ENCODE assay signal across 15 cellular contexts in the genomic region with DNA sequence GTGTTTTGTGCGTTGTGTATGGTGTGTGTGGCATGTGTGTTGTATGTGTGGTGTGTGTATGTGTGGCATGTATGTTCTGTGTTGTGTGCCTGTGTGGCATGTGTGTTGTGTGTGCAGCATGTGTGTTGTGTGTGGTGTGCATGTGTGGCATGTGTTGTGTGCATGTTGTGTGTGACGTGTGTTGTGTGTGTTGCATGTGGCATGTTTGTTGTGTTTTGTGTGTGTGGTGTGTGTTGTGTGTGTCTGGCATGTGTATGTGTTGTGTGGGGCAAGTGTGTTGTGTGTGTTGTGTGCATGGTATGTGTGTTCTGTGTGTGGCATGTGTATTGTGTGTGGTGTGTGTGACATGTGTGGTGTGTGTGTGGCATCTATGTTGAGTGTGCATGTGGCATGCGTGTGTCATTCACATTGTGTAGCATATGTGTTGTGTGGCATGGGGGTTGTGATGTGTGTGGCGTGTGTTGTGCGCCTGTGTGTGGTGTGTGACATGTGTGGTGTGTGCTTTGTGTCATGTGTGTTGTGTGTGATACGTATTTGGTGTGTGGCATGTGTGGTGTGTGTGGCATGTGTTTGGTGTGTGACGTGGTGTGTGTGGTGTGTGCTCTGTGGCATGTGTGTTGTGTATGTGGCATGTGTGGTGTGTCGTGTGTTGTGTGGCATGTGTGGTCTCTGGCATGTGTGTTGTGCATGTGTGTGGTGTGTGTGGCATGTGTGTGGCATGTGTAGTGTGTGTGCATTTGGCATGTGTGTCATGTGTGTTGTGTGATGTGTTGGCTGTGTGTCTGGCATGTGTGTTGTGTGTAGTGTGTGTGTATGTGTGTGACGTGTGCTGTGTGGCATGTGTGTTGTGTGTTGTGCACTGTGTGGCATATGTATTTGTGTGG. TPM values are rescaled to one million over a fixed set of nuclear protein-coding genes. Genes with fewer than 3 reads are reported as not detected.
DNase-seq lines count a peak whose midpoint lies in the region; TF ChIP-seq lines count a peak whose summit lies in the region.
"Had no signal": no experiment of that assay in that cellular context is flagged by ENCODE, and none has a peak within 500 bp of the region (broad histone marks: within the 10 kb centered on the region; RNA-seq: fewer than 3 reads in every experiment).

No MANE protein-coding gene starts in this region.

- intact Hi-C loops in adrenal gland (cut with DNase I), result no loop called here

- CTCF ChIA-PET in RWPE1 (lab: Yijun Ruan, JAX), result no interaction called here

- POLR2A ChIA-PET in RWPE1 (lab: Yijun Ruan, JAX; ENCODE audit: low non-redundant PET), result no interaction called here

- no peak overlapping the region for H3K27ac Mint-ChIP-seq in endodermal cell
- H3K27ac Mint-ChIP-seq: CD14-positive monocyte, IgD-negative memory B cell had no signal

- WGBS in endodermal cell (ENCODE audit: insufficient coverage in 1 of 2, insufficient read length in 1 of 2), 2 experiments, result 89 to 100% methylated on average over 3 to 9 of the region's 9 CpGs
- 78 to 84% (median 80%) methylated on average over 9 of the region's 9 CpGs for WGBS in adrenal gland, 4 donors

- H3K4me1 ChIP-seq in endodermal cell (ENCODE audit: control insufficient read depth, insufficient read depth, low read length) (no peaks in the 10 kb centered on the region), parathyroid adenoma (peaks cover 2% of the 10 kb centered on the region), adrenal gland (replicated peaks in 1 of 2) (no peaks in the 10 kb centered on the region)
- H3K4me1 ChIP-seq: A549 had no signal

- H3K27me3 ChIP-seq in endodermal cell (ENCODE audit: control insufficient read depth, insufficient read depth, low read length, poor library complexity, severe bottlenecking) (peaks cover 44% of the 10 kb centered on the region), parathyroid adenoma (ENCODE audit: control insufficient read depth, insufficient read depth, low read length) (no peaks in the 10 kb centered on the region), adrenal gland (peaks cover 33% of the 10 kb centered on the region)

- no peaks in the 10 kb centered on the region for H3K9me3 Mint-ChIP-seq in endodermal cell

- H3K36me3 ChIP-seq in endodermal cell (ENCODE audit: control insufficient read depth, insufficient read depth, low read length), result no peaks in the 10 kb centered on the region
- H3K36me3 ChIP-seq in parathyroid adenoma (ENCODE audit: control insufficient read depth, insufficient read depth, low read length), result no peaks in the 10 kb centered on the region
- H3K36me3 ChIP-seq in adrenal gland (replicated peaks in 1 of 2), result no peaks in the 10 kb centered on the region

- H2AFZ ChIP-seq in parathyroid adenoma, result no peak overlapping the region

- H3K4me3 Mint-ChIP-seq in endodermal cell, result no peak overlapping the region
- H3K4me3 Mint-ChIP-seq: CD14-positive monocyte, IgD-negative memory B cell had no signal

- H3K79me2 ChIP-seq in parathyroid adenoma, result no peaks in the 10 kb centered on the region

- H3K9me3 ChIP-seq in endodermal cell (ENCODE audit: control insufficient read depth, low read length), result no peaks in the 10 kb centered on the region
- H3K9me3 ChIP-seq in parathyroid adenoma (ENCODE audit: control insufficient read depth, low read length), result no peaks in the 10 kb centered on the region
- H3K9me3 ChIP-seq in adrenal gland (replicated peaks in 1 of 3), result no peaks in the 10 kb centered on the region
- H3K9me3 ChIP-seq: A549 had no signal

- no peak overlapping the region for H3K9ac ChIP-seq in endodermal cell (ENCODE audit: extremely low read depth, low read length, poor library complexity, severe bottlenecking)
- no peak overlapping the region for H3K9ac ChIP-seq in parathyroid adenoma

- H3K27ac ChIP-seq in RWPE1 (peak overlapping the region; percentile 11; the same call in 1 of the 2 replicates), endodermal cell (ENCODE audit: low read depth, low read length) (no peak overlapping the region), parathyroid adenoma (peak overlapping the region; percentile 7), adrenal gland (no peak overlapping the region)
- H3K27ac ChIP-seq: A549 had no signal

- no peaks in the 10 kb centered on the region for H3K4me1 Mint-ChIP-seq in endodermal cell
- H3K4me1 Mint-ChIP-seq: CD14-positive monocyte, IgD-negative memory B cell had no signal

- H3K4me3 ChIP-seq in endodermal cell (ENCODE audit: low read length), result no peak overlapping the region
- no peak overlapping the region for H3K4me3 ChIP-seq in parathyroid adenoma (ENCODE audit: low read depth, low read length)
- no peak overlapping the region for H3K4me3 ChIP-seq in adrenal gland
- H3K4me3 ChIP-seq: A549 had no signal

- H3K27me3 Mint-ChIP-seq in endodermal cell (ENCODE audit: insufficient read depth), result peaks cover 21% of the 10 kb centered on the region

- TF ChIP-seq CTCF in RWPE1 (conservative IDR thresholded peaks at IDR 0.05; ENCODE audit: low read depth), result no peak
- no peak for TF ChIP-seq CTCF in endodermal cell (conservative IDR thresholded peaks at IDR 0.05)
- no peak for TF ChIP-seq CTCF in parathyroid adenoma (IDR thresholded peaks at IDR 0.05)
- TF ChIP-seq CTCF in adrenal gland (IDR thresholded peaks at IDR 0.05), result no peak

- TF ChIP-seq POLR2A in adrenal gland (IDR thresholded peaks at IDR 0.05), result no peak

- no peaks in the 10 kb centered on the region for H3K36me3 Mint-ChIP-seq in endodermal cell (ENCODE audit: low read depth)
- H3K36me3 Mint-ChIP-seq: CD14-positive monocyte, IgD-negative memory B cell had no signal

- DNase-seq in D341Med (ENCODE audit: low spot score), result peak; percentile 6
- no peak for DNase-seq in RWPE1 (ENCODE audit: low spot score)
- peak; percentile 25 for DNase-seq in endodermal cell
- no peak for DNase-seq in OCI-M1 (lab: John Stamatoyannopoulos, UW)
- no peak for DNase-seq in NCI-H1417 (lab: John Stamatoyannopoulos, UW)
- DNase-seq in adrenal gland, result no peak
- DNase-seq: GF-D8, NCI-H187 treated with DMSO at 0.1 percent for 48 hours, NCI-H69 had no signal

- H3K4me2 ChIP-seq in parathyroid adenoma (ENCODE audit: low read length), result no peak overlapping the region
- H3K4me2 ChIP-seq: A549 had no signal

RNA-seq across cellular contexts. Expression of a gene that starts 46.6 kb away (rescaled TPM):
- total RNA-seq in endodermal cell (under 1 TPM in 1 of 2 donors, not detected in 1; 0.22 TPM), adrenal gland (not detected)
- 0.50 TPM for polyA plus RNA-seq in endodermal cell (2013, experiment 1 of 2)
- 0.91 TPM for polyA plus RNA-seq in endodermal cell (2013, experiment 2 of 2)
- polyA plus RNA-seq in adrenal gland, result under 1 TPM in 1 of 3 donors, not detected in 2; 0.03 TPM
- total RNA-seq: LHCN-M2, OCI-LY7 had no signal
- polyA plus RNA-seq: CD14-positive monocyte, IgD-negative memory B cell had no signal

Comparison
In these comparisons a context has a peak if more than half of its experiments do, and no peak if none do; other contexts are left out.
1. DNase-seq: peak in D341Med (single experiment) and endodermal cell (single experiment); none in RWPE1 (single experiment), OCI-M1 (single experiment), NCI-H1417 (0 of 3) and adrenal gland (0 of 7).
2. H3K27ac ChIP-seq: peak in RWPE1 (single experiment) and parathyroid adenoma (single experiment); none in endodermal cell (single experiment) and adrenal gland (0 of 5).